In genomic region chr12:49428652-49429549, GRCh38 we compare ENCODE assay signal across 8 cellular contexts.
DNase-seq lines count a peak whose midpoint lies in the region; ATAC-seq and TF ChIP-seq lines count a peak whose summit lies in the region.

No MANE protein-coding gene starts in this region.

- DNase-seq in AG04449 (ENCODE audit: low read depth, low spot score) (peak; percentile 12), NCI-H446 treated with DMSO at 0.1 percent for 48 hours (lab: John Stamatoyannopoulos, UW) (peak; percentile 15), fibroblast of gingiva (ENCODE audit: low read depth) (peak; percentile 46)
- no peak for DNase-seq in stimulated activated CD4-positive, alpha-beta T cell treated with anti-CD3 and anti-CD28 coated beads, Interleukin-4, amount 100 ng/mL, for 4 hours
- DNase-seq in stimulated activated naive CD4-positive, alpha-beta T cell (lab: John Stamatoyannopoulos, UW), result no peak

- POLR2A ChIA-PET in AG04449 (lab: Yijun Ruan, JAX), result interaction anchor here (0.6 to 1.2 kb wide), 2 partner anchors 45 to 62 kb away, joined by 3 to 6 read pairs; partner anchors contain the start of gene SPATS2

- CTCF ChIA-PET in AG04449 (lab: Yijun Ruan, JAX), result interaction anchor here (0.6 kb wide), 1 partner anchor 14 kb away, joined by 4 read pairs; no protein-coding TSS in a partner anchor

- TF ChIP-seq CTCF in AG04449 (IDR thresholded peaks at IDR 0.05; ENCODE audit: insufficient read depth, low read length, missing control alignments), result no peak

- H3K4me3 ChIP-seq in AG04449 (ENCODE audit: low read depth, low read length), result no peak overlapping the region

- peak; percentile 55 for ATAC-seq in GM21381 (IDR thresholded peaks at IDR 0.05; ENCODE audit: unreplicated experiment)
- no peak for ATAC-seq in HG02981 (IDR thresholded peaks at IDR 0.05; ENCODE audit: unreplicated experiment)
- ATAC-seq in HG03565 (IDR thresholded peaks at IDR 0.05; ENCODE audit: unreplicated experiment), result no peak

Comparison
In these comparisons a context has a peak if more than half of its experiments do, and no peak if none do; other contexts are left out.
1. DNase-seq: peak in AG04449 (single experiment), NCI-H446 treated with DMSO at 0.1 percent for 48 hours (single experiment) and fibroblast of gingiva (single experiment); none in stimulated activated CD4-positive, alpha-beta T cell treated with anti-CD3 and anti-CD28 coated beads, Interleukin-4, amount 100 ng/mL, for 4 hours (0 of 2) and stimulated activated naive CD4-positive, alpha-beta T cell (0 of 6).